In genomic region chr20:31712112-31712553, GRCh38 we compare ENCODE assay signal across 7 cellular contexts. TPM values are rescaled to one million over a fixed set of nuclear protein-coding genes. Genes with fewer than 3 reads are reported as not detected.
A peak's percentile ranks its signal among the peaks of the same experiment; 100 is the strongest.
DNase-seq lines count a peak whose midpoint lies in the region; ATAC-seq, FAIRE-seq and TF ChIP-seq lines count a peak whose summit lies in the region.

No MANE protein-coding gene starts in this region.

- H3K9me3 Mint-ChIP-seq in stimulated activated naive CD8-positive, alpha-beta T cell treated with anti-CD3 and anti-CD28 coated beads, Interleukin-15, amount 100 ng/mL, for 72 hours, result no peaks in the 10 kb centered on the region

- H3K9me3 ChIP-seq in WERI-Rb-1 (ENCODE audit: severe bottlenecking) (no peaks in the 10 kb centered on the region), right atrium auricular region (no peaks in the 10 kb centered on the region)

- no peak for TF ChIP-seq POLR2A in H54 (IDR thresholded peaks at IDR 0.05; ENCODE audit: low read depth, low read length)

- ATAC-seq in stimulated activated naive CD8-positive, alpha-beta T cell treated with anti-CD3 and anti-CD28 coated beads, Interleukin-15, amount 100 ng/mL, for 72 hours, result no peak

- H3K4me3 Mint-ChIP-seq in stimulated activated naive CD8-positive, alpha-beta T cell treated with anti-CD3 and anti-CD28 coated beads, Interleukin-15, amount 100 ng/mL, for 72 hours, result peak overlapping the region; percentile 81 to 91

- H3K4me3 ChIP-seq in LNCaP clone FGC (ENCODE audit: low read depth, low read length) (peak overlapping the region; percentile 28), WERI-Rb-1 (ENCODE audit: low read depth, low read length) (no peak overlapping the region), right atrium auricular region (no peak overlapping the region)

- peak overlapping the region in 1 of 2 donors; percentile 63 for H3K27ac Mint-ChIP-seq in stimulated activated naive CD8-positive, alpha-beta T cell treated with anti-CD3 and anti-CD28 coated beads, Interleukin-15, amount 100 ng/mL, for 72 hours

- FAIRE-seq in H54 (lab: Jason Lieb, UNC), result no peak

- H3K27me3 ChIP-seq in WERI-Rb-1 (ENCODE audit: insufficient read depth, low read depth, severe bottlenecking), result no peaks in the 10 kb centered on the region
- H3K27me3 ChIP-seq in right atrium auricular region, result no peaks in the 10 kb centered on the region

- H3K27ac ChIP-seq in WERI-Rb-1 (peak overlapping the region; percentile 53), right atrium auricular region (peak overlapping the region; percentile 96 to 98)

- peaks cover 5 to 95% of the 10 kb centered on the region in 2 donors for H3K4me1 ChIP-seq in right atrium auricular region

- H3K4me1 Mint-ChIP-seq in stimulated activated naive CD8-positive, alpha-beta T cell treated with anti-CD3 and anti-CD28 coated beads, Interleukin-15, amount 100 ng/mL, for 72 hours, result peaks cover 98% of the 10 kb centered on the region

- TF ChIP-seq CTCF in LNCaP clone FGC (IDR thresholded peaks at IDR 0.05; ENCODE audit: control insufficient read depth, extremely low read depth, insufficient read depth) (no peak), WERI-Rb-1 (IDR thresholded peaks at IDR 0.05; ENCODE audit: low read depth, low read length) (no peak), right atrium auricular region (IDR thresholded peaks at IDR 0.05) (no peak)

- H3K36me3 ChIP-seq in WERI-Rb-1 (peaks cover 94% of the 10 kb centered on the region), right atrium auricular region (peaks cover 49% of the 10 kb centered on the region)

- DNase-seq in LNCaP clone FGC (ENCODE audit: low read depth), result peak; percentile 54
- no peak for DNase-seq in WERI-Rb-1
- peak; percentile 84 for DNase-seq in right atrium auricular region (ENCODE audit: low spot score)
- no peak for DNase-seq in stimulated activated naive CD8-positive, alpha-beta T cell treated with anti-CD3 and anti-CD28 coated beads, Interleukin-15, amount 100 ng/mL, for 72 hours
- DNase-seq in NCI-H187 treated with DMSO at 0.1 percent for 48 hours (lab: John Stamatoyannopoulos, UW), result no peak
- no peak for DNase-seq in H54 (ENCODE audit: insufficient read length, low spot score)
- no peak for DNase-seq in islet precursor cell

- no peaks in the 10 kb centered on the region for H3K27me3 Mint-ChIP-seq in stimulated activated naive CD8-positive, alpha-beta T cell treated with anti-CD3 and anti-CD28 coated beads, Interleukin-15, amount 100 ng/mL, for 72 hours

RNA-seq across cellular contexts. Expression of gene BCL2L1, which starts 10.5 kb away (rescaled TPM):
- total RNA-seq in right atrium auricular region, result 10 to 100 TPM; 84.2 to 93.5 TPM

RNA-seq across cellular contexts. Expression of gene TPX2, which starts 27.0 kb away (rescaled TPM):
- 1 to 10 TPM in 1 of 2 donors, under 1 TPM in 1; 0.20 to 2.9 TPM for total RNA-seq in right atrium auricular region

Comparison
In these comparisons a context has a peak if more than half of its experiments do, and no peak if none do; other contexts are left out.
1. DNase-seq: peak in LNCaP clone FGC (single experiment) and right atrium auricular region (single experiment); none in WERI-Rb-1 (single experiment), stimulated activated naive CD8-positive, alpha-beta T cell treated with anti-CD3 and anti-CD28 coated beads, Interleukin-15, amount 100 ng/mL, for 72 hours (0 of 2), NCI-H187 treated with DMSO at 0.1 percent for 48 hours (single experiment), H54 (single experiment) and islet precursor cell (single experiment).